In the genomic region with DNA sequence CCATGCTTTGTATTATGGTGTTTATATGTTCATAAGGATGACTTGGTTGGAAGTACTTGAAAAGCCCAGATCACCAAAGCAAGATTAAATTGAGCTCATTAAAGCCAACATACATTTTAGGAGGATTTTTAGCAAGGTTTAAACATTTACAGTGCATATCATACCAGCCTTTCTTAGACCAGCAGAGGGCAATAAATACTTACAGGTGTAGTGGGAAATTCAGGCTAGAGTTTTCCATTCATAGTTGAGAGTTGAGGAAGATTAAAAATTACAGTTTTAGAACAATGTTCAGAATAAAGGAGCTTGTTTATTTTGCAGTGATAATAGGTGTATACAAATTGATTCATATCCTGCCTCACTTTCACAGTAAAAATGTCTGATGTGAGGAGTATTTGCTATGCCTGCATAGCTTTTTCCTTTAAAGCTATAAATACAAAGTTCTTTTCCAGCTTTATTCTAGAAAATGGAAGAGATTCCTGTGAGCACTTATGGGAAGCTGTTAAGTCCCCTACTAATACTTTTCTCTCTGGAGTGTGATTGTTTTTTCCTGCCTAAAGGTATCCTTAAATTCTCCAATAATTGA, we compare ENCODE assay signal across 8 cellular contexts. TPM values are rescaled to one million over a fixed set of nuclear protein-coding genes. Genes with fewer than 3 reads are reported as not detected.
A peak's percentile ranks its signal among the peaks of the same experiment; 100 is the strongest.
DNase-seq lines count a peak whose midpoint lies in the region; ATAC-seq, FAIRE-seq and TF ChIP-seq lines count a peak whose summit lies in the region.

No MANE protein-coding gene starts in this region.

- peak; percentile 97 for FAIRE-seq in TTC549 (lab: Jason Lieb, UNC)

- H3K36me3 Mint-ChIP-seq in Caco-2 (ENCODE audit: insufficient read depth, unreplicated experiment), result peaks cover 68% of the 10 kb centered on the region

- no peak overlapping the region for H3K27ac Mint-ChIP-seq in Caco-2 (ENCODE audit: unreplicated experiment)

- H3K9me3 ChIP-seq in Caco-2, result no peaks in the 10 kb centered on the region

- H3K27me3 ChIP-seq in Caco-2 (replicated peaks; ENCODE audit: control insufficient read depth, insufficient read depth, low read length), result no peaks in the 10 kb centered on the region
- no peaks in the 10 kb centered on the region for H3K27me3 ChIP-seq in foreskin keratinocyte

- H3K4me1 Mint-ChIP-seq in Caco-2 (ENCODE audit: low read depth, unreplicated experiment), result no peaks in the 10 kb centered on the region

- no TSS peak for BruUV-seq in Caco-2 (replicated peaks; lab: Mats Ljungman, UMichigan)

- H3K4me1 ChIP-seq in Caco-2, result no peaks in the 10 kb centered on the region
- no peaks in the 10 kb centered on the region for H3K4me1 ChIP-seq in foreskin keratinocyte

- H3K27me3 Mint-ChIP-seq in Caco-2 (ENCODE audit: insufficient read depth, unreplicated experiment), result no peaks in the 10 kb centered on the region

- POLR2A ChIA-PET in Caco-2 (lab: Charles Lee), result interaction anchor here (0.9 to 1.3 kb wide), 2 partner anchors 214 to 215 kb away, joined by 4 to 8 read pairs; no protein-coding TSS in a partner anchor

- no peaks in the 10 kb centered on the region for H3K9me3 Mint-ChIP-seq in Caco-2 (ENCODE audit: unreplicated experiment)

- H3K27ac ChIP-seq in foreskin keratinocyte, result no peak overlapping the region

- ATAC-seq in foreskin keratinocyte, result no peak
- no peak for ATAC-seq in HG03039 (IDR thresholded peaks at IDR 0.05; ENCODE audit: unreplicated experiment)
- ATAC-seq in GM18870 (IDR thresholded peaks at IDR 0.05; ENCODE audit: unreplicated experiment), result no peak

- TF ChIP-seq CTCF in Caco-2 (IDR thresholded peaks at IDR 0.05; ENCODE audit: insufficient read depth in 1 of 2, low read depth in 1 of 2, low read length in 1 of 2, severe bottlenecking in 1 of 2, unreplicated experiment in 1 of 2), result peak; percentile 63 to 70
- TF ChIP-seq CTCF in foreskin keratinocyte (conservative IDR thresholded peaks at IDR 0.05), result peak; percentile 84

- no peaks in the 10 kb centered on the region for H3K36me3 ChIP-seq in Caco-2 (ENCODE audit: control insufficient read depth, insufficient read depth, low read length)

- CTCF ChIA-PET in Caco-2 (lab: Charles Lee), result interaction anchor here (0.9 to 3.3 kb wide), 15 partner anchors 9 to 407 kb away, joined by 3 to 50 read pairs (median 4); no protein-coding TSS in a partner anchor

- intact Hi-C loops in Caco-2 (cut with micrococcal nuclease; ENCODE audit: unreplicated experiment), result loop anchor here (1.0 to 2.0 kb wide), 3 partner anchors 222 to 297 kb away; no protein-coding TSS in a partner anchor

- H3K4me3 Mint-ChIP-seq in Caco-2 (ENCODE audit: unreplicated experiment), result no peak overlapping the region

- H3K4me3 ChIP-seq in Caco-2 (ENCODE audit: low read depth, low read length), result no peak overlapping the region

- DNase-seq in Caco-2, result peak in 1 of 2 experiments; percentile 36
- peak; percentile 52 for DNase-seq in HT-29 (ENCODE audit: low spot score)
- peak in 1 of 2 donors; percentile 30 for DNase-seq in foreskin keratinocyte
- DNase-seq in pons (ENCODE audit: low spot score), result peak; percentile 81
- DNase-seq in RPMI8226, result no peak

RNA-seq across cellular contexts. Expression of gene DTL, which starts 35.3 kb away (rescaled TPM):
- total RNA-seq in Caco-2 (2022), result 20.3 and 23.6 TPM in 2 replicates
- 19.0 and 24.8 TPM in 2 replicates for total RNA-seq in HT-29 (2014; rRNA removed; shearing (Covaris generic))
- 28.3 and 29.5 TPM in 2 replicates for total RNA-seq in foreskin keratinocyte
- polyA plus RNA-seq in foreskin keratinocyte, result 8.8 and 11.5 TPM in 2 replicates

RNA-seq across cellular contexts. Expression of gene INTS7, which starts 35.5 kb away (rescaled TPM):
- total RNA-seq in Caco-2 (2022), result 28.1 and 31.9 TPM in 2 replicates
- 16.1 and 16.4 TPM in 2 replicates for total RNA-seq in HT-29 (2014; rRNA removed; shearing (Covaris generic))
- total RNA-seq in foreskin keratinocyte, result 20.4 and 21.3 TPM in 2 replicates
- 15.3 and 16.5 TPM in 2 replicates for polyA plus RNA-seq in foreskin keratinocyte
